ENCODE assay signal across 8 cellular contexts in the genomic region with DNA sequence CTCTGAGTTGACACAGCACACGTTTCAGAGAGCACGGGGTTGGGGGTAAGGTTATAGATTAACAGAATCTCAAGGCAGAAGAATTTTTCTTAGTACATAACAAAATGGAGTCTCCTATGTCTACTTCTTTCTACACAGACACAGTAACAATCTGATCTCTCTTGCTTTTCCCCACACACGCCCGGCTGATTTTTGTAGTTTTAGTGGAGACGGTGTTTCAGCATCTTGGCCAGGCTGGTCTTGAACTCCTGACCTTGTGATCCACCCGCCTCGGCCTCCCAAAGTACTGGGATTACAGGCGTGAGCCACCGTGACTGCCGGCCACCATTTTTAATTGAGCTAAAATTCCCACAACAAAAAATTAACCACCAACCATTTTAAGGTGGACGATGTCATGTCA.
DNase-seq lines count a peak whose midpoint lies in the region; TF ChIP-seq lines count a peak whose summit lies in the region.
"Not testable (repeated sequence)": the region's sequence is repeated elsewhere in the genome, so short reads cannot be mapped to it uniquely, and the experiment has no call there.

No MANE protein-coding gene starts in this region.

- CTCF ChIA-PET in Caco-2 (lab: Charles Lee): not testable (repeated sequence)

- H3K9ac ChIP-seq in HUES6 (ENCODE audit: low read length) (peak overlapping the region; percentile 81), iPS-20b (ENCODE audit: low read depth, low read length) (peak overlapping the region; percentile 65; the same call in 1 of the 2 replicates)

- H3K4me1 ChIP-seq in Caco-2 (peaks cover 21% of the 10 kb centered on the region), HUES6 (ENCODE audit: control insufficient read depth, insufficient read depth, low read length) (peaks cover 14% of the 10 kb centered on the region)
- not testable (repeated sequence) for H3K4me1 ChIP-seq in ectodermal cell (ENCODE audit: control insufficient read depth, insufficient read depth, low read length); iPS-20b (ENCODE audit: insufficient read depth, low read length)

- POLR2A ChIA-PET in Caco-2 (lab: Charles Lee): not testable (repeated sequence)

- peak overlapping the region; percentile 89 for H3K27ac ChIP-seq in HUES6 (ENCODE audit: low read depth, low read length)
- H3K27ac ChIP-seq in WERI-Rb-1: peak overlapping the region; percentile 68
- peak overlapping the region; percentile 36 for H3K27ac ChIP-seq in ectodermal cell (ENCODE audit: insufficient read depth, low read depth, low read length, poor library complexity, severe bottlenecking)
- peak overlapping the region; percentile 74 for H3K27ac ChIP-seq in iPS-20b (ENCODE audit: low read length)

- H3K4me3 Mint-ChIP-seq in Caco-2 (ENCODE audit: unreplicated experiment) (peak overlapping the region; percentile 17), glutamatergic neuron (ENCODE audit: unreplicated experiment) (peak overlapping the region; percentile 56), nephron (peak overlapping the region in 1 of 3 experiments; percentile 8), type B pancreatic cell (peak overlapping the region; percentile 52)

- not testable (repeated sequence) for TF ChIP-seq CTCF in Caco-2 (IDR thresholded peaks at IDR 0.05; ENCODE audit: insufficient read depth in 1 of 2, low read depth in 1 of 2, low read length in 1 of 2, severe bottlenecking in 1 of 2, unreplicated experiment in 1 of 2); WERI-Rb-1 (IDR thresholded peaks at IDR 0.05; ENCODE audit: low read depth, low read length); glutamatergic neuron (IDR thresholded peaks at IDR 0.05; ENCODE audit: partially characterized antibody, unreplicated experiment); nephron (IDR thresholded peaks at IDR 0.05; ENCODE audit: unreplicated experiment in 3 of 3); type B pancreatic cell (conservative IDR thresholded peaks at IDR 0.05)

- H3K9me3 Mint-ChIP-seq in Caco-2 (ENCODE audit: unreplicated experiment); glutamatergic neuron (ENCODE audit: unreplicated experiment); nephron; type B pancreatic cell: not testable (repeated sequence)

- H3K36me3 ChIP-seq in Caco-2 (ENCODE audit: control insufficient read depth, insufficient read depth, low read length); HUES6 (ENCODE audit: control insufficient read depth, insufficient read depth, low read length); WERI-Rb-1; ectodermal cell (ENCODE audit: control insufficient read depth, insufficient read depth, low read length); iPS-20b (ENCODE audit: insufficient read depth, low read depth, low read length): not testable (repeated sequence)

- BruUV-seq in Caco-2 (replicated peaks; lab: Mats Ljungman, UMichigan): not testable (repeated sequence)

- DNase-seq in Caco-2; WERI-Rb-1; glutamatergic neuron; type B pancreatic cell (ENCODE audit: extremely low spot score, unreplicated experiment): not testable (repeated sequence)

- H3K27me3 ChIP-seq in Caco-2 (replicated peaks; ENCODE audit: control insufficient read depth, insufficient read depth, low read length); HUES6 (ENCODE audit: control insufficient read depth, insufficient read depth, low read length); WERI-Rb-1 (ENCODE audit: insufficient read depth, low read depth, severe bottlenecking); ectodermal cell (ENCODE audit: control insufficient read depth, insufficient read depth, low read length, poor library complexity, severe bottlenecking); iPS-20b (ENCODE audit: insufficient read depth, low read length): not testable (repeated sequence)

- not testable (repeated sequence) for H3K9me3 ChIP-seq in Caco-2; HUES6 (ENCODE audit: control insufficient read depth, insufficient read depth, low read depth, low read length); WERI-Rb-1 (ENCODE audit: severe bottlenecking); ectodermal cell (ENCODE audit: control insufficient read depth, low read length); iPS-20b (ENCODE audit: insufficient read depth, low read depth, low read length)

- not testable (repeated sequence) for H3K27me3 Mint-ChIP-seq in Caco-2 (ENCODE audit: insufficient read depth, unreplicated experiment); glutamatergic neuron (ENCODE audit: unreplicated experiment)
- H3K27me3 Mint-ChIP-seq in nephron (ENCODE audit: low read depth) (peaks cover 26% of the 10 kb centered on the region), type B pancreatic cell (peaks cover 11% of the 10 kb centered on the region)

- H3K4me1 Mint-ChIP-seq in Caco-2 (ENCODE audit: low read depth, unreplicated experiment) (peaks cover 16% of the 10 kb centered on the region), type B pancreatic cell (ENCODE audit: unreplicated experiment) (peaks cover 12% of the 10 kb centered on the region)
- not testable (repeated sequence) for H3K4me1 Mint-ChIP-seq in glutamatergic neuron (ENCODE audit: low read depth, unreplicated experiment); nephron

- H3K4me3 ChIP-seq in Caco-2 (ENCODE audit: low read depth, low read length); HUES6 (ENCODE audit: low read depth, low read length); WERI-Rb-1 (ENCODE audit: low read depth, low read length); ectodermal cell (ENCODE audit: insufficient read depth, low read depth, low read length); iPS-20b (ENCODE audit: low read length): not testable (repeated sequence)

- 68 to 72% methylated on average over 9 of the region's 11 CpGs for WGBS in ectodermal cell, 2 experiments

- H3K36me3 Mint-ChIP-seq in Caco-2 (ENCODE audit: insufficient read depth, unreplicated experiment); glutamatergic neuron (ENCODE audit: unreplicated experiment); nephron (ENCODE audit: low read depth); type B pancreatic cell: not testable (repeated sequence)

- H3K27ac Mint-ChIP-seq in Caco-2 (ENCODE audit: unreplicated experiment): peak overlapping the region; percentile 93
- peak overlapping the region; percentile 84 for H3K27ac Mint-ChIP-seq in glutamatergic neuron (ENCODE audit: unreplicated experiment)
- peak overlapping the region; percentile 91 to 96 (median 92) for H3K27ac Mint-ChIP-seq in nephron
- H3K27ac Mint-ChIP-seq in type B pancreatic cell: peak overlapping the region; percentile 82

- intact Hi-C loops in Caco-2 (cut with micrococcal nuclease; ENCODE audit: unreplicated experiment): not testable (repeated sequence)

Comparison
In these comparisons a context has a peak if more than half of its experiments do, and no peak if none do; other contexts are left out.
1. H3K27ac ChIP-seq: peak in every context shown above with its lines; median percentile 89 in HUES6; 74 in iPS-20b; 68 in WERI-Rb-1; 36 in ectodermal cell.